26 cellular contexts compared by ENCODE assay signal in the genomic region with DNA sequence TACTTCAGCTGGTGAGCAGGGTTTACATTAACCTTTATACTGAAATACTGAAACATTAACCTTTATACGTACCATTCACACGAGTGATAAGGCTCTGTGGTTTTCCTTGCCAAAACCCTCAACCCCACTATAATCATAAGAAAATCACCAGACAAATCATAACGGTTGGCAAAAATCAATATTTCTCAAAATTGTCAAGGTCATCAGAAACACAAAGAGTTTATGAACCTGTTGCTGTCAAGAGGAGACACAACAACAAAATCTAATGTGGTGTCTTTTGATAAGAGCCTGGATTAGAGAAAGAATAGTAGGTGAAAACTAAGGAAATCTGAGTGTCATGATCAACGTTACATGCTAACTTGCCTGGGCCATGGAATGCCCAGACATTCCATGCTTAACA.
"Had no signal": no experiment of that assay in that cellular context is flagged by ENCODE, and none has a peak within 500 bp of the region (broad histone marks: within the 10 kb centered on the region; RNA-seq: fewer than 3 reads in every experiment).

No MANE protein-coding gene starts in this region.

- H3K27me3 ChIP-seq: colonic mucosa, dorsolateral prefrontal cortex, esophagus muscularis mucosa, esophagus squamous epithelium, foreskin keratinocyte, gastrocnemius medialis, gastroesophageal sphincter had no signal

- H3K36me3 ChIP-seq: colonic mucosa, esophagus muscularis mucosa, esophagus squamous epithelium, gastrocnemius medialis, gastroesophageal sphincter had no signal

- FAIRE-seq: colon, endometrium, endothelial cell of umbilical vein, frontal cortex had no signal

- ATAC-seq: effector memory CD8-positive, alpha-beta T cell; esophagus mucosa; foreskin keratinocyte; gastrocnemius medialis; gastroesophageal sphincter had no signal

- H3K4me3 ChIP-seq: colonic mucosa, coronary artery, dorsolateral prefrontal cortex, esophagus muscularis mucosa, esophagus squamous epithelium, gastrocnemius medialis, gastroesophageal sphincter had no signal

- DNase-seq: colonic mucosa; cortex of kidney; dermis blood vessel endothelial cell; dorsolateral prefrontal cortex; effector CD4-positive, alpha-beta T cell; effector CD8-positive, alpha-beta T cell; effector memory CD4-positive, alpha-beta T cell; effector memory CD8-positive, alpha-beta T cell; endodermal cell; erythroblast; esophagus squamous epithelium; foreskin fibroblast; foreskin keratinocyte; foreskin melanocyte; gastrocnemius medialis; glutamatergic neuron; head of caudate nucleus had no signal

- H3K4me1 ChIP-seq: colonic mucosa, esophagus muscularis mucosa, esophagus squamous epithelium, foreskin keratinocyte, gastrocnemius medialis, gastroesophageal sphincter had no signal

- H3K9me3 ChIP-seq: colonic mucosa, esophagus muscularis mucosa, esophagus squamous epithelium, gastrocnemius medialis, gastroesophageal sphincter had no signal

- H3K27ac ChIP-seq: colonic mucosa, coronary artery, dorsolateral prefrontal cortex, epithelial cell of prostate, esophagus muscularis mucosa, esophagus squamous epithelium, foreskin keratinocyte, gastrocnemius medialis, gastroesophageal sphincter had no signal
